ENCODE assay signal across 7 cellular contexts in the genomic region with DNA sequence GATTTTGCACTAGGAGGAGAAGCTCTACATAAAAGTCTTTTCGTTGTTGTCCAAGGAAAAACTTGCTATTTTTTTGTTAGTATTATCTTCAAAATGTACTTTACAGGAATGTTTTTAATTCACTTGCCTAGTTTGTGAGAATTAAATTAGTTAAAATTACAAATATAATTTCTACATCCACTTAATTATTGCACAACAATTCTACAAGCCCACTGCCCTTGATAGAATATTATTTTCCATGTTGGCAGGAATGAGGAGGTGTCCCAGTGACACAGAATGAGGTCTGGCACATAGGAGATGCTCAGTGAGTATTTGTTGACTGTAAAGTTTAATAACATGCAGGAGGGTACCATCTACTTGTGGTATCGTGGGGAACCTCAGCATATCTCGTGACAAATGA.
"Had no signal": no experiment of that assay in that cellular context is flagged by ENCODE, and none has a peak within 500 bp of the region (broad histone marks: within the 10 kb centered on the region; RNA-seq: fewer than 3 reads in every experiment).

No MANE protein-coding gene starts in this region.

- ATAC-seq: GM23338 had no signal

- FAIRE-seq: H1, H54 had no signal

- H3K4me2 ChIP-seq: GM23338 had no signal

- H3K4me3 ChIP-seq: GM23338 had no signal

- H3K27ac ChIP-seq: HL-60 had no signal

- DNase-seq: H9, HCEC 1CT, KG1 had no signal
